Comparison of ENCODE assay signal across 8 cellular contexts in the genomic region with DNA sequence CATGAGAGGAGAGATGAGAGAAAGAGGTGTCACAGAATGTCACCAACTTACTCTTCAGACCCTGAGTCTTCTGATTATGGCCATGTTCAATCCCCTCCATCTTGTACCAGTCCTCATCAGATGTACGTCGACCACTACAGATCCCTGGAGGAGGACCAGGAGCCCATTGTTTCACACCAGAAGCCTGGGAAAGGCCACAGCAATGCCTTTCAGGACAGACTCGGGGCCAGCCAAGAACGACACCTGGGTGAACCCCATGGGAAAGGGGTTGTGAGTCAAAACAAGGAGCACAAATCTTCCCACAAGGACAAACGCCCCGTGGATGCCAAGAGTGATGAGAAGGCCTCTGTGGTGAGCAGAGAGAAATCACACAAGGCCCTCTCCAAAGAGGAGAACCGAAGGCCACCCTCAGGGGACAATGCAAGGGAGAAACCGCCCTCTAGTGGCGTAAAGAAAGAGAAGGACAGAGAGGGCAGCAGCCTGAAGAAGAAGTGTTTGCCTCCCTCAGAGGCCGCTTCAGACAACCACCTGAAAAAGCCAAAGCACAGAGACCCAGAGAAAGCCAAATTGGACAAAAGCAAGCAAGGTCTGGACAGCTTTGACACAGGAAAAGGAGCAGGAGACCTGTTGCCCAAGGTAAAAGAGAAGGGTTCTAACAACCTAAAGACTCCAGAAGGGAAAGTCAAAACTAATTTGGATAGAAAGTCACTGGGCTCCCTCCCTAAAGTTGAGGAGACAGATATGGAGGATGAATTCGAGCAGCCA. TPM values are rescaled to one million over a fixed set of nuclear protein-coding genes. Genes with fewer than 3 reads are reported as not detected.
DNase-seq lines count a peak whose midpoint lies in the region; ATAC-seq and TF ChIP-seq lines count a peak whose summit lies in the region.

No MANE protein-coding gene starts in this region.

- ATAC-seq in foreskin keratinocyte (peak; percentile 55), GM21619 (IDR thresholded peaks at IDR 0.05; ENCODE audit: unreplicated experiment) (no peak)

- H3K27ac ChIP-seq in foreskin keratinocyte, result no peak overlapping the region

- no peaks in the 10 kb centered on the region for H3K27me3 ChIP-seq in foreskin keratinocyte

- H3K4me1 ChIP-seq in foreskin keratinocyte, result no peaks in the 10 kb centered on the region

- TF ChIP-seq CTCF in GM12874 (IDR thresholded peaks at IDR 0.05; ENCODE audit: insufficient read depth, low read depth, low read length), result peak; percentile 82
- TF ChIP-seq CTCF in foreskin keratinocyte (conservative IDR thresholded peaks at IDR 0.05), result peak; percentile 73

- peak; percentile 41 for DNase-seq in Ammon's horn (ENCODE audit: low spot score)
- DNase-seq in NCI-H2196 treated with DMSO at 0.1 percent for 48 hours (lab: John Stamatoyannopoulos, UW; ENCODE audit: unreplicated experiment), result peak; percentile 67
- DNase-seq in activated T-cell treated with anti-CD3 and anti-CD28 coated beads for 4 hours, result peak; percentile 7
- peak; percentile 4 to 37 for DNase-seq in foreskin keratinocyte
- DNase-seq in retina, result peak; percentile 28
- no peak for DNase-seq in NCI-H774 (lab: John Stamatoyannopoulos, UW)

RNA-seq across cellular contexts. Expression of a gene that starts 8.0 kb away (rescaled TPM):
- 47.1 and 56.7 TPM in 2 replicates for total RNA-seq in foreskin keratinocyte
- 18.4 and 23.8 TPM in 2 replicates for polyA plus RNA-seq in foreskin keratinocyte

RNA-seq across cellular contexts. Expression of a gene that starts 27.0 kb away (rescaled TPM):
- 45.3 and 47.0 TPM in 2 replicates for total RNA-seq in foreskin keratinocyte
- polyA plus RNA-seq in foreskin keratinocyte, result 42.5 and 44.0 TPM in 2 replicates

RNA-seq across cellular contexts. Expression of a gene that starts 39.7 kb away (rescaled TPM):
- total RNA-seq in foreskin keratinocyte, result 69.0 and 75.3 TPM in 2 replicates
- polyA plus RNA-seq in foreskin keratinocyte, result 99.8 and 104 TPM in 2 replicates

RNA-seq across cellular contexts. Expression of a gene that starts 49.3 kb away (rescaled TPM):
- total RNA-seq in foreskin keratinocyte, result 88.0 and 93.3 TPM in 2 replicates
- polyA plus RNA-seq in foreskin keratinocyte, result 112 TPM in 2 replicates

RNA-seq across cellular contexts. Expression of a gene that starts 59.6 kb away (rescaled TPM):
- total RNA-seq in foreskin keratinocyte, result 1,719 and 1,767 TPM in 2 replicates
- polyA plus RNA-seq in foreskin keratinocyte, result 2,860 and 2,885 TPM in 2 replicates
